Comparison of ENCODE assay signal across 15 cellular contexts in the genomic region with DNA sequence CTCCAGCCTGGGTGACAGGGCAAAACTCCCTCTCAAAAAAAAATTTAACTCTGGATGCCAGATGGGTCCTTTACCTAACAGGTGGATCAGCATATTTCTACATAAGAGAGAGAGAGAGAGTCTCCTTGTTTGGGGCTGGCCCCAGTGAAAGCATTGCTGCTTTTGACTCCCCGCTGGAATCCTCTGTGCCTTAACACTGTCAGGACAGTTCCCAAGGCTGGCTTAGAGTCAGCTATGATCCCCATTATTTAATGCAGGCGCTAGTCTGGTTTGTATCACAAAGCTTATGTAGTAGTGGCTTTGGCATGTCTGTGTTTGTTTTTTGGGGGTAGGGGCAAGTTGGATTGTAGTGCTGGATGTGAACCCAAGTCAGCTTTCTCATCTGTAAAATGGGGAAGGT. TPM values are rescaled to one million over a fixed set of nuclear protein-coding genes. Genes with fewer than 3 reads are reported as not detected.
DNase-seq lines count a peak whose midpoint lies in the region; ATAC-seq, FAIRE-seq and TF ChIP-seq lines count a peak whose summit lies in the region.
"Had no signal": no experiment of that assay in that cellular context is flagged by ENCODE, and none has a peak within 500 bp of the region (broad histone marks: within the 10 kb centered on the region; RNA-seq: fewer than 3 reads in every experiment).

No MANE protein-coding gene starts in this region.

- H3K36me3 ChIP-seq in CD8-positive, alpha-beta memory T cell (ENCODE audit: insufficient read depth, low read length), result peaks cover 6% of the 10 kb centered on the region
- peaks cover 1% of the 10 kb centered on the region for H3K36me3 ChIP-seq in bronchial epithelial cell (ENCODE audit: control insufficient read depth, insufficient read depth, low read length)
- H3K36me3 ChIP-seq: breast epithelium, ovary, SJCRH30, thoracic aorta had no signal

- TF ChIP-seq CTCF in bronchial epithelial cell (IDR thresholded peaks at IDR 0.05; ENCODE audit: insufficient read depth, low read length, severe bottlenecking), result no peak
- no peak for TF ChIP-seq CTCF in natural killer cell (IDR thresholded peaks at IDR 0.05)

- CTCF ChIA-PET in CD8-positive, alpha-beta memory T cell (lab: Charles Lee), result interaction anchor here (0.8 to 8.9 kb wide), 3 partner anchors 10 to 36 kb away, joined by 3 to 38 read pairs (median 13); no protein-coding TSS in a partner anchor

- peaks cover 90 to 100% (median 98%) of the 10 kb centered on the region in 3 donors for H3K4me1 Mint-ChIP-seq in CD8-positive, alpha-beta memory T cell
- H3K4me1 Mint-ChIP-seq in IgD-negative memory B cell, result peaks cover 25 to 40% (median 35%) of the 10 kb centered on the region in 3 donors
- H3K4me1 Mint-ChIP-seq in natural killer cell, result peaks cover 92 to 93% of the 10 kb centered on the region in 2 donors

- H3K27me3 Mint-ChIP-seq in CD8-positive, alpha-beta memory T cell, result no peaks in the 10 kb centered on the region
- H3K27me3 Mint-ChIP-seq in IgD-negative memory B cell, result no peaks in the 10 kb centered on the region
- no peaks in the 10 kb centered on the region for H3K27me3 Mint-ChIP-seq in natural killer cell (ENCODE audit: low read depth in 2 of 2)

- peaks cover 98% of the 10 kb centered on the region for H3K4me1 ChIP-seq in CD8-positive, alpha-beta memory T cell (ENCODE audit: insufficient read depth, low read length)
- H3K4me1 ChIP-seq: breast epithelium, SJCRH30 had no signal

- no peak for DNase-seq in CD8-positive, alpha-beta memory T cell
- DNase-seq in bronchial epithelial cell (ENCODE audit: low read depth) (peak; percentile 15), natural killer cell (no peak), kidney glomerular epithelial cell (lab: John Stamatoyannopoulos, UW) (no peak), SHP77 treated with DMSO at 0.1 percent for 48 hours (lab: John Stamatoyannopoulos, UW) (no peak)
- DNase-seq: activated CD8-positive, alpha-beta memory T cell treated with anti-CD3 and anti-CD28 coated beads for 24 hours; Karpas-422; kidney; ovary; SJCRH30; stimulated activated CD4-positive, alpha-beta T cell treated with anti-CD3 and anti-CD28 coated beads, Interleukin-4, amount 100 ng/mL, for 4 hours had no signal

- POLR2A ChIA-PET in CD8-positive, alpha-beta memory T cell (lab: Charles Lee), result interaction anchor here (0.5 to 3.2 kb wide), 3 partner anchors 10 to 26 kb away, joined by 3 to 15 read pairs (median 4); no protein-coding TSS in a partner anchor

- peak overlapping the region; percentile 91 to 98 (median 94) for H3K27ac Mint-ChIP-seq in CD8-positive, alpha-beta memory T cell
- H3K27ac Mint-ChIP-seq in IgD-negative memory B cell (peak overlapping the region; percentile 64 to 79 (median 71)), natural killer cell (peak overlapping the region; percentile 98 to 99)

- no peak for FAIRE-seq in bronchial epithelial cell (lab: Jason Lieb, UNC)
- FAIRE-seq: kidney had no signal

- no peaks in the 10 kb centered on the region for H3K9me3 ChIP-seq in CD8-positive, alpha-beta memory T cell (ENCODE audit: low read length)
- H3K9me3 ChIP-seq: breast epithelium, ovary, SJCRH30, thoracic aorta had no signal

- peak overlapping the region; percentile 2 to 85 (median 67) for H3K4me3 Mint-ChIP-seq in CD8-positive, alpha-beta memory T cell
- H3K4me3 Mint-ChIP-seq in IgD-negative memory B cell (peak overlapping the region in 2 of 4 donors; percentile 24 to 82), natural killer cell (peak overlapping the region; percentile 77)

- H3K9me3 Mint-ChIP-seq in CD8-positive, alpha-beta memory T cell, result no peaks in the 10 kb centered on the region
- H3K9me3 Mint-ChIP-seq in IgD-negative memory B cell, result no peaks in the 10 kb centered on the region
- no peaks in the 10 kb centered on the region for H3K9me3 Mint-ChIP-seq in natural killer cell

- intact Hi-C loops in natural killer cell (cut with micrococcal nuclease), result loop anchor here (1.0 to 2.0 kb wide), 2 partner anchors 11 to 17 kb away; no protein-coding TSS in a partner anchor

- no peaks in the 10 kb centered on the region for H3K27me3 ChIP-seq in CD8-positive, alpha-beta memory T cell (ENCODE audit: insufficient read depth, low read length, poor library complexity, severe bottlenecking)
- H3K27me3 ChIP-seq in bronchial epithelial cell (ENCODE audit: control insufficient read depth, insufficient read depth, low read length), result no peaks in the 10 kb centered on the region
- H3K27me3 ChIP-seq: breast epithelium, ovary, SJCRH30 had no signal

- peaks cover 0 to 21% (median 4%) of the 10 kb centered on the region in 3 donors for H3K36me3 Mint-ChIP-seq in CD8-positive, alpha-beta memory T cell
- peaks cover 5% of the 10 kb centered on the region for H3K36me3 Mint-ChIP-seq in IgD-negative memory B cell
- H3K36me3 Mint-ChIP-seq in natural killer cell, result no peaks in the 10 kb centered on the region

- ATAC-seq in natural killer cell (no peak), GM19455 (IDR thresholded peaks at IDR 0.05; ENCODE audit: unreplicated experiment) (no peak)

- no peak overlapping the region for H3K27ac ChIP-seq in CD8-positive, alpha-beta memory T cell (ENCODE audit: low read depth, low read length)
- H3K27ac ChIP-seq: breast epithelium, ovary, SJCRH30, thoracic aorta had no signal

- peak overlapping the region; percentile 13 for H3K4me3 ChIP-seq in CD8-positive, alpha-beta memory T cell (ENCODE audit: low read length)
- H3K4me3 ChIP-seq in bronchial epithelial cell (ENCODE audit: low read depth, low read length), result no peak overlapping the region
- H3K4me3 ChIP-seq: breast epithelium, ovary, SJCRH30, thoracic aorta had no signal

RNA-seq across cellular contexts. Expression of a gene that starts 9.4 kb away (rescaled TPM):
- 10 to 100 TPM; 41.0 to 46.9 TPM for total RNA-seq in CD8-positive, alpha-beta memory T cell
- polyA plus RNA-seq in CD8-positive, alpha-beta memory T cell, result 61.4 TPM
- 8.2 TPM for polyA plus RNA-seq in IgD-negative memory B cell
- total RNA-seq in bronchial epithelial cell (18.2 and 23.8 TPM in 2 replicates), natural killer cell (100 to 1,000 TPM; 192 to 243 (median 225) TPM)
